In genomic region chr10:3081383-3081981, GRCh38 we compare ENCODE assay signal across 17 cellular contexts. TPM values are rescaled to one million over a fixed set of nuclear protein-coding genes. Genes with fewer than 3 reads are reported as not detected.
DNase-seq lines count a peak whose midpoint lies in the region; ATAC-seq, FAIRE-seq and TF ChIP-seq lines count a peak whose summit lies in the region.
"Had no signal": no experiment of that assay in that cellular context is flagged by ENCODE, and none has a peak within 500 bp of the region (broad histone marks: within the 10 kb centered on the region; RNA-seq: fewer than 3 reads in every experiment).

No MANE protein-coding gene starts in this region.

- H2AK9ac ChIP-seq in IMR-90 (replicated peaks; ENCODE audit: low read depth, low read length, poor library complexity), result peak overlapping the region; percentile 9

- no peak overlapping the region for H3K18ac ChIP-seq in IMR-90 (ENCODE audit: low read depth, low read length)

- TF ChIP-seq POLR2A in IMR-90 (IDR thresholded peaks at IDR 0.05; ENCODE audit: low read depth, low read length) (no peak), testis (IDR thresholded peaks at IDR 0.05) (no peak)

- H3K4me1 Mint-ChIP-seq in activated CD4-positive, alpha-beta T cell treated with anti-CD3 and anti-CD28 coated beads, Interleukin-2, amount 10 ng/mL, durations not matched to agents 24 days and 14 days, result peaks cover 26% of the 10 kb centered on the region

- H3K9me3 Mint-ChIP-seq in activated CD4-positive, alpha-beta T cell treated with anti-CD3 and anti-CD28 coated beads, Interleukin-2, amount 10 ng/mL, durations not matched to agents 24 days and 14 days, result no peaks in the 10 kb centered on the region
- H3K9me3 Mint-ChIP-seq: CD4-positive, alpha-beta memory T cell had no signal

- no peak overlapping the region for H3K4me3 Mint-ChIP-seq in activated CD4-positive, alpha-beta T cell treated with anti-CD3 and anti-CD28 coated beads, Interleukin-2, amount 10 ng/mL, durations not matched to agents 24 days and 14 days
- H3K4me3 Mint-ChIP-seq: CD4-positive, alpha-beta memory T cell had no signal

- H2BK15ac ChIP-seq in IMR-90 (ENCODE audit: low read depth, low read length), result no peak overlapping the region

- peaks cover 13% of the 10 kb centered on the region; the same call in 1 of the 2 replicates for H3K9me1 ChIP-seq in IMR-90 (ENCODE audit: insufficient read depth, low read length)

- BruUV-seq in IMR-90 (replicated peaks; lab: Mats Ljungman, UMichigan), result no TSS peak

- no peak overlapping the region for H4K5ac ChIP-seq in IMR-90 (ENCODE audit: low read depth, low read length)

- intact Hi-C loops in activated CD4-positive, alpha-beta T cell treated with anti-CD3 and anti-CD28 coated beads, Interleukin-2, amount 10 ng/mL, durations not matched to agents 24 days and 14 days (cut with micrococcal nuclease), result no loop called here
- intact Hi-C loops in IMR-90 (cut with micrococcal nuclease) (no loop called here), testis (cut with DNase I; ENCODE audit: low total_unique reads) (no loop called here)

- no peak overlapping the region for H3K4me2 ChIP-seq in IMR-90 (ENCODE audit: low read depth, low read length)

- no peak overlapping the region for H3K56ac ChIP-seq in IMR-90 (ENCODE audit: extremely low read depth, insufficient read depth, low read length)

- FAIRE-seq in bronchial epithelial cell (lab: Jason Lieb, UNC), result no peak

- H2BK5ac ChIP-seq in IMR-90 (ENCODE audit: low read depth, low read length, poor library complexity, severe bottlenecking), result no peak overlapping the region

- H4K91ac ChIP-seq in IMR-90 (ENCODE audit: insufficient read depth, low read depth, low read length), result no peak overlapping the region

- H3K4me1 ChIP-seq in IMR-90 (ENCODE audit: control insufficient read depth, insufficient read depth, low read length), result peaks cover 5% of the 10 kb centered on the region; the same call in 1 of the 2 replicates
- H3K4me1 ChIP-seq in testis, result no peaks in the 10 kb centered on the region

- H3K36me3 ChIP-seq in IMR-90 (ENCODE audit: control insufficient read depth, insufficient read depth, low read length) (peaks cover 46% of the 10 kb centered on the region), bronchial epithelial cell (ENCODE audit: control insufficient read depth, insufficient read depth, low read length) (peaks cover 15% of the 10 kb centered on the region), testis (ENCODE audit: low read depth, missing control alignments) (no peaks in the 10 kb centered on the region)

- H2AK5ac ChIP-seq in IMR-90 (ENCODE audit: low read depth, low read length), result no peak overlapping the region

- POLR2A ChIA-PET in IMR-90 (lab: Charles Lee; ENCODE audit: unreplicated experiment), result interaction anchor here (0.6 kb wide), 1 partner anchor 702 kb away, joined by 3 read pairs; no protein-coding TSS in a partner anchor

- H3K14ac ChIP-seq in IMR-90 (replicated peaks; ENCODE audit: low read depth, low read length), result no peak overlapping the region

- WGBS in IMR-90 (ENCODE audit: extremely low coverage in 2 of 2, insufficient read length in 1 of 2), 2 experiments, result 98% methylated on average over 5 of the region's 8 CpGs; no CpG with 5 or more reads in 1 of the 2 experiments
- 72 to 75% methylated on average over 8 of the region's 8 CpGs for WGBS in testis, 2 donors

- no peak for ATAC-seq in IMR-90 (ENCODE audit: low read depth)
- no peak for ATAC-seq in GM21360 (IDR thresholded peaks at IDR 0.05; ENCODE audit: unreplicated experiment)

- H3K27me3 ChIP-seq in IMR-90 (ENCODE audit: control insufficient read depth, insufficient read depth, low read length) (no peaks in the 10 kb centered on the region), bronchial epithelial cell (ENCODE audit: control insufficient read depth, insufficient read depth, low read length) (no peaks in the 10 kb centered on the region), testis (no peaks in the 10 kb centered on the region)
- H3K27me3 ChIP-seq: SJSA1 had no signal

- H3K9me3 ChIP-seq in IMR-90 (ENCODE audit: control insufficient read depth, insufficient read depth, low read length) (no peaks in the 10 kb centered on the region), testis (no peaks in the 10 kb centered on the region)
- H3K9me3 ChIP-seq: SJSA1 had no signal

- no peak overlapping the region for H2BK120ac ChIP-seq in IMR-90 (ENCODE audit: low read depth, low read length)

- no peak overlapping the region for H3K27ac Mint-ChIP-seq in activated CD4-positive, alpha-beta T cell treated with anti-CD3 and anti-CD28 coated beads, Interleukin-2, amount 10 ng/mL, durations not matched to agents 24 days and 14 days

- H3K36me3 Mint-ChIP-seq in activated CD4-positive, alpha-beta T cell treated with anti-CD3 and anti-CD28 coated beads, Interleukin-2, amount 10 ng/mL, durations not matched to agents 24 days and 14 days (ENCODE audit: low read depth), result peaks cover 51% of the 10 kb centered on the region

- H4K20me1 ChIP-seq in IMR-90 (ENCODE audit: insufficient read depth, low read length), result peaks cover 58% of the 10 kb centered on the region

- H3K23ac ChIP-seq in IMR-90 (ENCODE audit: low read depth, low read length), result 0 out of 2 replicates have a peak overlapping the region, but pooled peaks have one; percentile 17

- DNase-seq in activated CD4-positive, alpha-beta T cell treated with anti-CD3 and anti-CD28 coated beads, Interleukin-2, amount 10 ng/mL, durations not matched to agents 24 days and 14 days, result peak; percentile 55
- no peak for DNase-seq in activated CD4-positive, alpha-beta T cell treated with anti-CD3 and anti-CD28 coated beads, Interleukin-2, amount 50 U/mL, for 1 hour
- DNase-seq in IMR-90 (no peak), bronchial epithelial cell (ENCODE audit: low read depth) (peak; percentile 55), testis (peak; percentile 36), KBM-7 (no peak), AG08396 (ENCODE audit: low spot score) (no peak)
- DNase-seq: 8988T; Calu3; CD4-positive, alpha-beta memory T cell; NCI-H1417 treated with DMSO at 0.1 percent for 48 hours; NCI-H187 treated with DMSO at 0.1 percent for 48 hours; NCI-H2227 treated with DMSO at 0.1 percent for 48 hours; NCI-H510A treated with DMSO at 0.1 percent for 48 hours; NCI-H774 had no signal

- peaks cover 17 to 65% of the 10 kb centered on the region in 2 experiments for H3K79me1 ChIP-seq in IMR-90 (ENCODE audit: low read depth in 1 of 2, low read length in 2 of 2)

- no peak overlapping the region for H3K9ac ChIP-seq in IMR-90 (ENCODE audit: low read depth, low read length)

- H3K27me3 Mint-ChIP-seq in activated CD4-positive, alpha-beta T cell treated with anti-CD3 and anti-CD28 coated beads, Interleukin-2, amount 10 ng/mL, durations not matched to agents 24 days and 14 days, result no peaks in the 10 kb centered on the region
- H3K27me3 Mint-ChIP-seq: CD4-positive, alpha-beta memory T cell had no signal

- H2BK20ac ChIP-seq in IMR-90 (ENCODE audit: low read depth, low read length), result no peak overlapping the region; the same call in 1 of the 2 replicates

- H4K8ac ChIP-seq in IMR-90 (ENCODE audit: low read depth in 2 of 2, low read length in 2 of 2), result no peak overlapping the region

- in situ Hi-C loops in IMR-90 (cut with MboI; ENCODE audit: low sequenced_read_pairs) (no loop called here), KBM-7 (cut with MboI; ENCODE audit: low pct_unique_long_range_greater_than_20kb, low sequenced_read_pairs) (no loop called here)

- CTCF ChIA-PET in IMR-90 (lab: Yijun Ruan, JAX), result interaction anchor here (1.2 kb wide), 1 partner anchor 38 kb away, joined by 3 read pairs; no protein-coding TSS in a partner anchor

- H3K4ac ChIP-seq in IMR-90 (ENCODE audit: low read depth, low read length), result no peak overlapping the region

- no peak overlapping the region for H2AFZ ChIP-seq in IMR-90 (replicated peaks; ENCODE audit: low read length, poor library complexity)

- no peak for TF ChIP-seq RAD21 in IMR-90 (IDR thresholded peaks at IDR 0.05; ENCODE audit: low read length)

- H3K27ac ChIP-seq in IMR-90 (ENCODE audit: insufficient read depth, low read length) (no peak overlapping the region), testis (no peak overlapping the region)
- H3K27ac ChIP-seq: SJSA1 had no signal

- TF ChIP-seq CTCF in IMR-90 (conservative IDR thresholded peaks at IDR 0.05; ENCODE audit: low read depth, low read length) (no peak), bronchial epithelial cell (IDR thresholded peaks at IDR 0.05; ENCODE audit: insufficient read depth, low read length, severe bottlenecking) (no peak), testis (IDR thresholded peaks at IDR 0.05) (no peak)

- H3K4me3 ChIP-seq in IMR-90 (ENCODE audit: insufficient read depth, low read depth, low read length) (no peak overlapping the region), bronchial epithelial cell (ENCODE audit: low read depth, low read length) (no peak overlapping the region), testis (no peak overlapping the region)
- H3K4me3 ChIP-seq: SJSA1 had no signal

- dilution Hi-C loops in IMR-90 (cut with HindIII; ENCODE audit: low sequenced_read_pairs, unreplicated experiment), result no loop called here

TF ChIP-seq in IMR-90, 13 proteins besides CTCF, POLR2A, EP300 and RAD21:
- TF ChIP-seq RCOR1 (IDR thresholded peaks at IDR 0.05; ENCODE audit: insufficient replicate concordance, low read length), result no peak
- TF ChIP-seq CHD1 (IDR thresholded peaks at IDR 0.05; ENCODE audit: low read depth, low read length), result no peak
- no peak for TF ChIP-seq MAFK (IDR thresholded peaks at IDR 0.05; ENCODE audit: low read depth, low read length)
- TF ChIP-seq NFE2L2 (IDR thresholded peaks at IDR 0.05; ENCODE audit: low read depth, low read length), result no peak
- TF ChIP-seq BHLHE40 (IDR thresholded peaks at IDR 0.05; ENCODE audit: low read depth, low read length), result no peak
- no peak for TF ChIP-seq CEBPB (IDR thresholded peaks at IDR 0.05; ENCODE audit: low read depth, low read length)

RNA-seq across cellular contexts. Expression of gene PFKP, which starts 14.1 kb away (rescaled TPM):
- total RNA-seq in activated CD4-positive, alpha-beta T cell treated with anti-CD3 and anti-CD28 coated beads, Interleukin-2, amount 10 ng/mL, durations not matched to agents 24 days and 14 days, result 284 and 294 TPM in 2 replicates
- 281 and 294 TPM in 2 replicates for total RNA-seq in IMR-90 (2012; rRNA removed)
- polyA plus RNA-seq in IMR-90 (2012; rRNA removed), result 223 and 249 TPM in 2 replicates
- 173 and 244 TPM in 2 replicates for polyA plus RNA-seq in IMR-90 (2012; cell fraction: cytosol; rRNA removed)
- 276 and 335 TPM in 2 replicates for polyA plus RNA-seq in IMR-90 (2012; cell fraction: nucleus; rRNA removed; ENCODE audit: low replicate concordance)
- 188 and 196 TPM in 2 replicates for total RNA-seq in bronchial epithelial cell
- total RNA-seq in testis, result 100 to 1,000 TPM; 134 to 186 TPM
- 447 TPM for polyA plus RNA-seq in testis (ENCODE audit: insufficient read depth, low read depth, low replicate concordance)

Comparison
In these comparisons a context has a peak if more than half of its experiments do, and no peak if none do; other contexts are left out.
1. DNase-seq: peak in activated CD4-positive, alpha-beta T cell treated with anti-CD3 and anti-CD28 coated beads, Interleukin-2, amount 10 ng/mL, durations not matched to agents 24 days and 14 days (single experiment), bronchial epithelial cell (single experiment) and testis (single experiment); none in activated CD4-positive, alpha-beta T cell treated with anti-CD3 and anti-CD28 coated beads, Interleukin-2, amount 50 U/mL, for 1 hour (single experiment), IMR-90 (single experiment), KBM-7 (single experiment) and AG08396 (single experiment).